Comparison of ENCODE assay signal across 8 cellular contexts in the genomic region with DNA sequence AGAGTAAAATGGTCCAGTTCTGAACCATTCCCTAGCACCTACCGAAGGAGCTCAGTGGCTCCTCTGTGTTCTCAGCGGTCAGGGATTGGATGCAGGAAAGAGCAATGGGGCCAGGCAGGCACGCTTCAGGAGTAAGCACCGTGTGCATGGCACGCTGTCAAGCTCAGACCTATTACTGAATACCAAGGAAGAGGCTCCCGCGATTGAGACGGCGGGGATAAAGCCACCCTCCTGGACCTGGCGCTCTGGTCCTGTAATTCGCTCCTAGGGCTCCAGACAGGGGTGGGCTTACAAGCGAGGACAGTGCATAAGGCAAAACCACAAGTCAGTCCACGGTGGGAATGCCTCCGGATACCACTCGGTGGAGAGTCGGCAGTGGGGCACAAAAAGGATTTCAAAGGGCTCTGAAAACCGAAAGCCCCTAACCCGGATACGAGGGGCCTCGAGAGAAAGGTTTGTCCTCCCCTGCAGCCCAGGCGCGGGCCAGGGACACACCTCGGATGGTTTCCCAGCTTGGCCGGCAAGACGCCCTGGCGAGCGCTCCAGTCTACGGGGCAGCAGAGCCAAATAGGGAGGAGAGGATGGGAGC. TPM values are rescaled to one million over a fixed set of nuclear protein-coding genes. Genes with fewer than 3 reads are reported as not detected.
DNase-seq lines count a peak whose midpoint lies in the region; ATAC-seq, FAIRE-seq and TF ChIP-seq lines count a peak whose summit lies in the region.

No MANE protein-coding gene starts in this region.

- CTCF ChIA-PET in activated B cell treated with CpG ODN at 0.5 μM for 24 hours (lab: Charles Lee), result interaction anchor here (1.1 kb wide), 2 partner anchors 13 to 19 kb away, joined by 3 read pairs; no protein-coding TSS in a partner anchor

- TF ChIP-seq POLR2A in uterus (IDR thresholded peaks at IDR 0.05) (no peak), H54 (IDR thresholded peaks at IDR 0.05; ENCODE audit: low read depth, low read length) (no peak)

- no peaks in the 10 kb centered on the region for H3K27me3 ChIP-seq in uterus

- H3K4me1 Mint-ChIP-seq in activated B cell treated with CpG ODN at 0.5 μM for 24 hours, result peaks cover 37% of the 10 kb centered on the region

- H3K9me3 Mint-ChIP-seq in activated B cell treated with CpG ODN at 0.5 μM for 24 hours, result no peaks in the 10 kb centered on the region

- no peaks in the 10 kb centered on the region for H3K36me3 ChIP-seq in uterus

- H3K36me3 Mint-ChIP-seq in activated B cell treated with CpG ODN at 0.5 μM for 24 hours (ENCODE audit: low read depth), result peaks cover 5% of the 10 kb centered on the region

- peak overlapping the region; percentile 91 for H3K27ac Mint-ChIP-seq in activated B cell treated with CpG ODN at 0.5 μM for 24 hours

- POLR2A ChIA-PET in activated B cell treated with CpG ODN at 0.5 μM for 24 hours (lab: Charles Lee), result interaction anchor here (1.4 to 2.9 kb wide), 2 partner anchors 35 to 56 kb away, joined by 7 to 40 read pairs; a partner anchor contains a TSS

- H3K27ac ChIP-seq in uterus, result peak overlapping the region; percentile 90 to 93

- DNase-seq in NCI-H2081 (lab: John Stamatoyannopoulos, UW) (peak; percentile 54 to 69), NCI-H2081 treated with DMSO at 0.1 percent for 48 hours (lab: John Stamatoyannopoulos, UW) (no peak), activated B cell treated with CpG ODN at 0.5 μM for 24 hours (peak; percentile 32), epithelial cell of proximal tubule (ENCODE audit: low read depth) (no peak), midbrain (lab: John Stamatoyannopoulos, UW) (peak; percentile 76), uterus (peak; percentile 38 to 77), H54 (ENCODE audit: insufficient read length, low spot score) (no peak)

- intact Hi-C loops in activated B cell treated with CpG ODN at 0.5 μM for 24 hours (cut with micrococcal nuclease), result no loop called here
- intact Hi-C loops in uterus (cut with DNase I; ENCODE audit: low total_unique reads), result loop anchor here (10.0 kb wide), 1 partner anchor 56 kb away; a partner anchor contains a TSS

- no peaks in the 10 kb centered on the region for H3K4me1 ChIP-seq in uterus

- H3K4me3 Mint-ChIP-seq in activated B cell treated with CpG ODN at 0.5 μM for 24 hours, result peak overlapping the region; percentile 93

- TF ChIP-seq RAD21 in Ishikawa (IDR thresholded peaks at IDR 0.05; ENCODE audit: low read depth), result no peak

- no peaks in the 10 kb centered on the region for H3K27me3 Mint-ChIP-seq in activated B cell treated with CpG ODN at 0.5 μM for 24 hours

- H3K4me3 ChIP-seq in epithelial cell of proximal tubule (ENCODE audit: low read depth, low read length) (peak overlapping the region; percentile 79), uterus (peak overlapping the region; percentile 58 to 76)

- ATAC-seq in activated B cell treated with CpG ODN at 0.5 μM for 24 hours (ENCODE audit: low read depth), result no peak

- no peaks in the 10 kb centered on the region for H3K9me3 ChIP-seq in uterus

- FAIRE-seq in H54 (lab: Jason Lieb, UNC), result no peak

- no peak for TF ChIP-seq EP300 in Ishikawa (IDR thresholded peaks at IDR 0.05; ENCODE audit: borderline replicate concordance)

- TF ChIP-seq CTCF in activated B cell treated with CpG ODN at 0.5 μM for 24 hours (IDR thresholded peaks at IDR 0.05) (no peak), epithelial cell of proximal tubule (conservative IDR thresholded peaks at IDR 0.05; ENCODE audit: low read depth, low read length) (no peak), uterus (IDR thresholded peaks at IDR 0.05) (no peak)

TF ChIP-seq in Ishikawa, 13 proteins besides CTCF, POLR2A, EP300 and RAD21:
- TF ChIP-seq FOXM1 (IDR thresholded peaks at IDR 0.05; ENCODE audit: borderline replicate concordance, low read depth) (no peak), TEAD4 (IDR thresholded peaks at IDR 0.05) (peak; percentile 14; the same call in 1 of the 2 replicates)

RNA-seq across cellular contexts. Expression of a gene that starts 1.0 kb away (rescaled TPM):
- total RNA-seq in activated B cell treated with CpG ODN at 0.5 μM for 24 hours, result 27.3 and 27.4 TPM in 2 replicates
- total RNA-seq in epithelial cell of proximal tubule, result 22.0 and 29.2 TPM in 2 replicates
- total RNA-seq in uterus, result 10 to 100 TPM; 11.2 to 37.3 (median 27.0) TPM

RNA-seq across cellular contexts. Expression of a gene that starts 34.9 kb away (rescaled TPM):
- 26.0 and 30.2 TPM in 2 replicates for total RNA-seq in activated B cell treated with CpG ODN at 0.5 μM for 24 hours
- total RNA-seq in epithelial cell of proximal tubule, result 13.5 and 14.8 TPM in 2 replicates
- 10 to 100 TPM in 3 of 4 donors, 1 to 10 TPM in 1; 9.2 to 23.8 (median 22.6) TPM for total RNA-seq in uterus

RNA-seq across cellular contexts. Expression of a gene that starts 55.8 kb away (rescaled TPM):
- total RNA-seq in activated B cell treated with CpG ODN at 0.5 μM for 24 hours (14.8 and 15.9 TPM in 2 replicates), epithelial cell of proximal tubule (4.2 and 9.9 TPM in 2 replicates), uterus (10 to 100 TPM in 3 of 4 donors, under 1 TPM in 1; 0.59 to 21.8 (median 15.5) TPM)

Comparison
In these comparisons a context has a peak if more than half of its experiments do, and no peak if none do; other contexts are left out.
1. DNase-seq: peak in NCI-H2081 (2 of 2), activated B cell treated with CpG ODN at 0.5 μM for 24 hours (single experiment), midbrain (single experiment) and uterus (2 of 2); none in NCI-H2081 treated with DMSO at 0.1 percent for 48 hours (single experiment), epithelial cell of proximal tubule (single experiment) and H54 (single experiment).